Comparison of ENCODE assay signal across 26 cellular contexts in genomic region chr3:8539419-8539818, GRCh38. TPM values are rescaled to one million over a fixed set of nuclear protein-coding genes. Genes with fewer than 3 reads are reported as not detected.
DNase-seq lines count a peak whose midpoint lies in the region; ATAC-seq, FAIRE-seq and TF ChIP-seq lines count a peak whose summit lies in the region.
"Had no signal": no experiment of that assay in that cellular context is flagged by ENCODE, and none has a peak within 500 bp of the region (broad histone marks: within the 10 kb centered on the region; RNA-seq: fewer than 3 reads in every experiment).

No MANE protein-coding gene starts in this region.

- DNase-seq in activated CD4-positive, CD25-positive, alpha-beta regulatory T cell (lab: John Stamatoyannopoulos, UW): no peak
- DNase-seq in astrocyte (ENCODE audit: low read depth) (peak; percentile 78), iris pigment epithelial cell (ENCODE audit: low read depth) (peak; percentile 76), occipital lobe (lab: John Stamatoyannopoulos, UW) (no peak), NCI-H1417 (lab: John Stamatoyannopoulos, UW) (no peak)
- DNase-seq: activated CD8-positive, alpha-beta T cell treated with anti-CD3 and anti-CD28 coated beads for 36 hours; activated naive CD8-positive, alpha-beta T cell treated with anti-CD3 and anti-CD28 coated beads for 36 hours; activated T-cell treated with anti-CD3 and anti-CD28 coated beads, Interleukin-2, amount 50 U/mL, for 24 hours; DMS53; dorsolateral prefrontal cortex; H9; islet precursor cell; natural killer cell; NCI-H1092 treated with DMSO at 0.1 percent for 48 hours; NCI-H524; SHP77; stimulated activated CD4-positive, alpha-beta T cell treated with anti-CD3 and anti-CD28 coated beads, Interleukin-15, amount 100 ng/mL, for 24 hours; T-helper 1 cell; thyroid gland had no signal

- no peak overlapping the region for H3K4me3 ChIP-seq in astrocyte (ENCODE audit: insufficient read depth, low read depth, low read length)
- H3K4me3 ChIP-seq in subcutaneous abdominal adipose tissue (ENCODE audit: low read depth in 1 of 5, low read length in 5 of 5): no peak overlapping the region
- H3K4me3 ChIP-seq: dorsolateral prefrontal cortex, thyroid gland had no signal

- no peak for FAIRE-seq in astrocyte (lab: Jason Lieb, UNC)
- FAIRE-seq: GM18507 had no signal

- H3K27me3 ChIP-seq in astrocyte (ENCODE audit: insufficient read depth, low read length) (no peaks in the 10 kb centered on the region), subcutaneous abdominal adipose tissue (ENCODE audit: control insufficient read depth in 5 of 5, insufficient read depth in 4 of 5, low read length in 5 of 5) (no peaks in the 10 kb centered on the region)
- H3K27me3 ChIP-seq: dorsolateral prefrontal cortex, thyroid gland had no signal

- H3K4me1 ChIP-seq in astrocyte (ENCODE audit: insufficient read depth, low read length): peaks cover 21% of the 10 kb centered on the region
- peaks cover 0 to 52% (median 19%) of the 10 kb centered on the region in 5 donors for H3K4me1 ChIP-seq in subcutaneous abdominal adipose tissue (ENCODE audit: control insufficient read depth in 5 of 5, insufficient read depth in 5 of 5, low read length in 5 of 5)

- H3K9me3 ChIP-seq in astrocyte (ENCODE audit: insufficient read depth, low read depth, low read length) (no peaks in the 10 kb centered on the region), subcutaneous abdominal adipose tissue (ENCODE audit: control insufficient read depth in 5 of 5, low read length in 5 of 5) (no peaks in the 10 kb centered on the region)
- H3K9me3 ChIP-seq: thyroid gland had no signal

- H4K20me1 ChIP-seq in astrocyte (ENCODE audit: insufficient read depth, low read length): no peaks in the 10 kb centered on the region

- H3K27ac Mint-ChIP-seq in astrocyte (ENCODE audit: unreplicated experiment): peak overlapping the region; percentile 75
- H3K27ac Mint-ChIP-seq: activated CD8-positive, alpha-beta T cell treated with anti-CD3 and anti-CD28 coated beads for 36 hours; activated naive CD8-positive, alpha-beta T cell treated with anti-CD3 and anti-CD28 coated beads for 36 hours; activated T-cell treated with anti-CD3 and anti-CD28 coated beads, Interleukin-2, amount 50 U/mL, for 24 hours; natural killer cell; stimulated activated memory B cell treated with anti-CD40 and anti-IgM and Interleukin-4, amounts not matched to agents 10 μg/mL and 1 μg/mL and 100 μg/mL, for 72 hours had no signal

- H3K4me1 Mint-ChIP-seq in astrocyte (ENCODE audit: low read depth, unreplicated experiment): peaks cover 63% of the 10 kb centered on the region
- H3K4me1 Mint-ChIP-seq: activated naive CD8-positive, alpha-beta T cell treated with anti-CD3 and anti-CD28 coated beads for 36 hours; natural killer cell; stimulated activated memory B cell treated with anti-CD40 and anti-IgM and Interleukin-4, amounts not matched to agents 10 μg/mL and 1 μg/mL and 100 μg/mL, for 72 hours had no signal

- peak; percentile 29 to 36 for ATAC-seq in activated CD4-positive, CD25-positive, alpha-beta regulatory T cell treated with anti-CD3 and anti-CD28 coated beads, Interleukin-2, amount 50 U/mL, for 24 hours
- no peak for ATAC-seq in GM18867 (IDR thresholded peaks at IDR 0.05; ENCODE audit: unreplicated experiment)
- ATAC-seq: activated CD8-positive, alpha-beta T cell treated with anti-CD3 and anti-CD28 coated beads for 36 hours; natural killer cell; stimulated activated memory B cell treated with anti-CD40 and anti-IgM and Interleukin-4, amounts not matched to agents 10 μg/mL and 1 μg/mL and 100 μg/mL, for 72 hours had no signal

- H3K27me3 Mint-ChIP-seq in astrocyte (ENCODE audit: low read depth, unreplicated experiment): no peaks in the 10 kb centered on the region
- H3K27me3 Mint-ChIP-seq: activated T-cell treated with anti-CD3 and anti-CD28 coated beads, Interleukin-2, amount 50 U/mL, for 24 hours; stimulated activated memory B cell treated with anti-CD40 and anti-IgM and Interleukin-4, amounts not matched to agents 10 μg/mL and 1 μg/mL and 100 μg/mL, for 72 hours had no signal

- H3K27ac ChIP-seq in astrocyte (ENCODE audit: low read depth, low read length) (peak overlapping the region; percentile 91), subcutaneous abdominal adipose tissue (ENCODE audit: low read depth, low read length) (peak overlapping the region; percentile 53)
- H3K27ac ChIP-seq: 22Rv1, dorsolateral prefrontal cortex, KMS-11, thyroid gland had no signal

- H2AFZ ChIP-seq in astrocyte (ENCODE audit: low read depth, low read length): no peak overlapping the region

- H3K9ac ChIP-seq in astrocyte (ENCODE audit: low read length) (peak overlapping the region; percentile 77), subcutaneous abdominal adipose tissue (ENCODE audit: low read length in 5 of 5) (peak overlapping the region in 1 of 5 donors; percentile 12)
- H3K9ac ChIP-seq: KMS-11 had no signal

- H3K4me2 ChIP-seq in astrocyte (ENCODE audit: low read length): peak overlapping the region; percentile 58
- H3K4me2 ChIP-seq: KMS-11 had no signal

- peaks cover 48% of the 10 kb centered on the region for H3K36me3 Mint-ChIP-seq in astrocyte (ENCODE audit: low read depth, unreplicated experiment)
- H3K36me3 Mint-ChIP-seq: activated naive CD8-positive, alpha-beta T cell treated with anti-CD3 and anti-CD28 coated beads for 36 hours; natural killer cell had no signal

- peaks cover 14% of the 10 kb centered on the region for H3K36me3 ChIP-seq in astrocyte (ENCODE audit: insufficient read depth, low read length)
- peaks cover 21 to 83% (median 66%) of the 10 kb centered on the region in 5 donors for H3K36me3 ChIP-seq in subcutaneous abdominal adipose tissue (ENCODE audit: control insufficient read depth in 5 of 5, insufficient read depth in 5 of 5, low read length in 5 of 5)

- peaks cover 2% of the 10 kb centered on the region for H3K9me3 Mint-ChIP-seq in astrocyte (ENCODE audit: unreplicated experiment)
- H3K9me3 Mint-ChIP-seq: activated CD8-positive, alpha-beta T cell treated with anti-CD3 and anti-CD28 coated beads for 36 hours; activated naive CD8-positive, alpha-beta T cell treated with anti-CD3 and anti-CD28 coated beads for 36 hours; activated T-cell treated with anti-CD3 and anti-CD28 coated beads, Interleukin-2, amount 50 U/mL, for 24 hours; H9; natural killer cell; stimulated activated memory B cell treated with anti-CD40 and anti-IgM and Interleukin-4, amounts not matched to agents 10 μg/mL and 1 μg/mL and 100 μg/mL, for 72 hours had no signal

- no peaks in the 10 kb centered on the region for H3K79me2 ChIP-seq in astrocyte (ENCODE audit: insufficient read depth, low read length)

- no peak for TF ChIP-seq CTCF in astrocyte (IDR thresholded peaks at IDR 0.05; ENCODE audit: insufficient read depth, low read depth, low read length)

- H3K4me3 Mint-ChIP-seq in astrocyte (ENCODE audit: unreplicated experiment): no peak overlapping the region
- H3K4me3 Mint-ChIP-seq: activated CD8-positive, alpha-beta T cell treated with anti-CD3 and anti-CD28 coated beads for 36 hours; activated naive CD8-positive, alpha-beta T cell treated with anti-CD3 and anti-CD28 coated beads for 36 hours; activated T-cell treated with anti-CD3 and anti-CD28 coated beads, Interleukin-2, amount 50 U/mL, for 24 hours; H9; natural killer cell; stimulated activated memory B cell treated with anti-CD40 and anti-IgM and Interleukin-4, amounts not matched to agents 10 μg/mL and 1 μg/mL and 100 μg/mL, for 72 hours had no signal

RNA-seq across cellular contexts. Expression of gene LMCD1, which starts 37.8 kb away (rescaled TPM):
- total RNA-seq in astrocyte (374 and 437 TPM in 2 replicates), occipital lobe (2.2 TPM)
- total RNA-seq: natural killer cell had no signal

Comparison
In these comparisons a context has a peak if more than half of its experiments do, and no peak if none do; other contexts are left out.
1. DNase-seq: peak in astrocyte (single experiment) and iris pigment epithelial cell (single experiment); none in activated CD4-positive, CD25-positive, alpha-beta regulatory T cell (0 of 4), occipital lobe (single experiment) and NCI-H1417 (0 of 3).
2. RNA of gene LMCD1, which starts 37.8 kb away (total RNA-seq): 374 to 437 TPM in astrocyte; 2.2 TPM in occipital lobe (single experiment); every median in the first group is over 100 times any median in the second.